Comparison of ENCODE assay signal across 9 cellular contexts in the genomic region with DNA sequence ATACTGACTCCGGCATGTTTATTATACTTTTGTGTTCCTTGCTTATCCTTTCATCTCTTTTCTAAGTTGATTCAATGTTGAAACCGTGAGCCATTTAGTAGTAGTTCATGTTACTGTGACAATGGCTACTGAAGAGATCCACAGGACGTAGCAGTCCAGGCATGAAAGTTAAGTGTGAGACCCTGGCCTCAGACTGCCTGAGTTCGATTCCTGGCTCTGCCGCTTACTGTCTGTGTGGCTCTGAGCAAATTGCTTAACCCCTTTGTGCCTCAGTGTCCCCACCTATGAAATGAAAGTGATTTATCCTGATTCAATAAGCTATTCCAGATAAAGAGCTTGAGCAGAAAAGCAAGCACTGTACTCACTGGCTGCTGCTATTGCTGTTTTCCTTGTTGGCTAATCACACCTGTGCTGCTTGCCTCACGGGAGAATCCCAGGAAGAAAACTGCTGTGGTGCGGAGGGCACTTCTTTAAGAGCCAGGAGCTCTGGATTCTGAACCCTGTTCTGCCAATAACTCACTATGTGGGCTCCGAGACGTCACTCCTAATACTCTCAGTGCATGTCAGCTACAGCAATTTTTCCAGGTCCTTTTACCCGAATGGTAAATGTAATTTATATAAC. TPM values are rescaled to one million over a fixed set of nuclear protein-coding genes. Genes with fewer than 3 reads are reported as not detected.
"Had no signal": no experiment of that assay in that cellular context is flagged by ENCODE, and none has a peak within 500 bp of the region (broad histone marks: within the 10 kb centered on the region; RNA-seq: fewer than 3 reads in every experiment).

No MANE protein-coding gene starts in this region.

- ATAC-seq: GM12878 had no signal

- FAIRE-seq: G401.6, GM12878, GM12891, GM12892, GM18507, GM19239 had no signal

- H3K4me3 ChIP-seq: GM12878 had no signal

- DNase-seq: GDM1, GF-D8 had no signal

RNA-seq across cellular contexts. Expression of a gene that starts 38.4 kb away (rescaled TPM):
- total RNA-seq: G401 had no signal
- polyA plus RNA-seq: GM12878 had no signal
